Comparison of ENCODE assay signal across 1 cellular context in the genomic region with DNA sequence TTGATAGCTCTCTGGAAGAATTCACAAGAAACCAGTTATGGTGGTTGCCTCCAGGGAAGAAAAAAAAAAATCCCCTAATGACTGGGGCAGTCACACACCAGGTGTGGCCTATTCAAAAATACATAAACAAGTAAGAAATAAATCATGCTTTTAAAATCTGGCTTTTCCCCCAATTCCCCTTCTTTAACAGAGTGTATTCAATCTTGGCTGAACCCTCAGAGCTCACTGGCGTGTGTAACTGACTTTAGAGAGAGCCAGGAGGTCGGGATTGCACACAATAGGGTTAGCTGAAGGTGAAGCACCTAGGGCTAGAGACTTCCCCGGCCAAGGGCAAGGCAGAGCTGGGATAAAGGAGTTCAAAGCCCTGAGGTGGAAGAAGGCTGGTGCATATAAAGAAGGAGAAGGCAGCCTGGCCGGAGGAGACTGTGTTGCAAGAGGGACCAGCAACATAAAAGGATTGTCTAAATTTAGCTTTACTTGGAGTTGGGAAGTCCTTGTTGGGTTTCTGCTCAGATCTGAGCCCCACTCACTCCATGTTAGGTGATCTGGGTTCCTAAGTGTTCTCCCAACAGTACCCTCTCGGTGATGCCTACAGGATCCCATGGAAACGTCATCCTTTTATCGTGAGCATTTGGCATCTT.
TF ChIP-seq lines count a peak whose summit lies in the region.

No MANE protein-coding gene starts in this region.

TF ChIP-seq in GM23338, 12 proteins besides CTCF, POLR2A, EP300 and RAD21 (continued from another document):
- TF ChIP-seq ETS1 (IDR thresholded peaks at IDR 0.05) (no peak), EZH2 (IDR thresholded peaks at IDR 0.05; ENCODE audit: low read depth, unreplicated experiment) (no peak), JUNB (IDR thresholded peaks at IDR 0.05; ENCODE audit: unreplicated experiment) (no peak), CREB1 (CRISPR knock-in tag; IDR thresholded peaks at IDR 0.05; ENCODE audit: low read depth) (no peak), EZH2phosphoT487 (IDR thresholded peaks at IDR 0.05; ENCODE audit: unreplicated experiment) (no peak), NANOG (IDR thresholded peaks at IDR 0.05; ENCODE audit: borderline replicate concordance) (no peak), ZNF114 (CRISPR knock-in tag; IDR thresholded peaks at IDR 0.05) (no peak)
